Comparison of ENCODE assay signal across 1 cellular context in the genomic region with DNA sequence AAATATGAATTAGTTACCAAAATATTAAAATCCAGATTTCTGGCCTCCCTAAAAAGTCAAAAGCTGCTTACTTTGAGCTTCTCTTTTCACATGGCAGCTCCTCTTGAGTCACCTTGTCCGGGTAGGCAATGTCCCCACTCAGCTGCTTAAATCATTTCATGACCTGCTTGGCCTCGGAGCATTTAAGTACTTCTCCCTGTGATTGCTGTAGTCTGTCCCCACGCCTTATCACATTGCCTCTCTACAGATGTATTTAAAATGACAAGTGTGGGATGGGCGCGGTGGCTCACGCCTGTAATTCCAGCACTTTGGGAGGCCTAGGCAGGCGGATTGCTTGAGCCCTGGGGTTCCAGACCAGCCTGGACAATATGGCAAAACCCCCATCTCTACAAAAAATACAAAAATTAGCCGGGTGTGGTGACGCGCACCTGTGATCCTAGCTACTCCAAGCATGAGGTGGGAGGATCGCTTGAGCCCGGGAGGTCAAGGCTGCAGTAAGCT.
TF ChIP-seq lines count a peak whose summit lies in the region.

No MANE protein-coding gene starts in this region.

TF ChIP-seq in HepG2, 621 proteins besides CTCF, POLR2A, EP300 and RAD21:
- no peak for TF ChIP-seq SNRNP70 (IDR thresholded peaks at IDR 0.05; ENCODE audit: low read depth, low read length)
